Comparison of ENCODE assay signal across 27 cellular contexts in the genomic region with DNA sequence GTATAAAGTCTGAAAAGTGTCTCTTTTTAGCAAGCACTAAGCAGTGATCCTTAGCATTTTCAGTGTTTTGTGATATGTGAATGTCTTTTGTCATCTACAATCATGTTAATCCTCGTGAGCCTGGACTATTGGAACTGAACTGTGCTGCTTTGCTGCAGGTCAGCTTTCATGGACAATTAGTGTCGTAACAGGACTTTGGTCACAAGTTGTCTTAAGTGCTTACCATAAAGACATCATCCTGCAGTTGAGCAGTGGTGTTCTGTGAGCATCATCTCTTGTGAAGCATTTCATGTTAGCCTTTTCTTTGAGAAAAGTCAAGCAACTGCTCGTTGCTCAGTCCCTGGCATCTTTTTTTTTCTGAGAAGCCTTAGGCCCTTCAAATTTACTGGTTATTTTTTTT.
"Had no signal": no experiment of that assay in that cellular context is flagged by ENCODE, and none has a peak within 500 bp of the region (broad histone marks: within the 10 kb centered on the region; RNA-seq: fewer than 3 reads in every experiment).

No MANE protein-coding gene starts in this region.

- H3K27me3 ChIP-seq: body of pancreas, foreskin keratinocyte, upper lobe of right lung had no signal

- H3K27me3 Mint-ChIP-seq: activated CD4-positive, alpha-beta T cell treated with anti-CD3 and anti-CD28 coated beads, Interleukin-2, amount 10 ng/mL, durations not matched to agents 7 days and 5 days; activated CD8-positive, alpha-beta memory T cell treated with anti-CD3 and anti-CD28 coated beads, Interleukin-2, amount 10 ng/mL, durations not matched to agents 7 days and 5 days; activated CD8-positive, alpha-beta T cell treated with anti-CD3 and anti-CD28 coated beads for 36 hours; activated naive CD4-positive, alpha-beta T cell treated with anti-CD3 and anti-CD28 coated beads, Interleukin-2, amount 50 U/mL, for 24 hours; dendritic cell treated with granulocyte-macrophage colony-stimulating factor and Interleukin-4, amounts not matched to agents 40 ng/mL and 50 ng/mL, for 4 days had no signal

- H3K4me3 ChIP-seq: body of pancreas, upper lobe of right lung had no signal

- H3K9me3 Mint-ChIP-seq: activated CD4-positive, alpha-beta T cell treated with anti-CD3 and anti-CD28 coated beads, Interleukin-2, amount 10 ng/mL, durations not matched to agents 7 days and 5 days; activated CD8-positive, alpha-beta T cell treated with anti-CD3 and anti-CD28 coated beads for 36 hours; activated naive CD4-positive, alpha-beta T cell treated with anti-CD3 and anti-CD28 coated beads, Interleukin-2, amount 50 U/mL, for 24 hours; dendritic cell treated with granulocyte-macrophage colony-stimulating factor and Interleukin-4, amounts not matched to agents 40 ng/mL and 50 ng/mL, for 4 days; immature natural killer cell; mesothelial cell of epicardium; nephron had no signal

- H3K27ac Mint-ChIP-seq: activated CD4-positive, alpha-beta T cell treated with anti-CD3 and anti-CD28 coated beads, Interleukin-2, amount 10 ng/mL, durations not matched to agents 7 days and 5 days; activated CD8-positive, alpha-beta memory T cell treated with anti-CD3 and anti-CD28 coated beads, Interleukin-2, amount 10 ng/mL, durations not matched to agents 7 days and 5 days; activated CD8-positive, alpha-beta T cell treated with anti-CD3 and anti-CD28 coated beads for 36 hours; activated naive CD4-positive, alpha-beta T cell treated with anti-CD3 and anti-CD28 coated beads, Interleukin-2, amount 50 U/mL, for 24 hours; dendritic cell treated with granulocyte-macrophage colony-stimulating factor and Interleukin-4, amounts not matched to agents 40 ng/mL and 50 ng/mL, for 4 days; nephron had no signal

- H3K4me3 Mint-ChIP-seq: activated CD4-positive, alpha-beta T cell treated with anti-CD3 and anti-CD28 coated beads, Interleukin-2, amount 10 ng/mL, durations not matched to agents 7 days and 5 days; activated CD8-positive, alpha-beta memory T cell treated with anti-CD3 and anti-CD28 coated beads, Interleukin-2, amount 10 ng/mL, durations not matched to agents 7 days and 5 days; activated CD8-positive, alpha-beta T cell treated with anti-CD3 and anti-CD28 coated beads for 36 hours; activated naive CD4-positive, alpha-beta T cell treated with anti-CD3 and anti-CD28 coated beads, Interleukin-2, amount 50 U/mL, for 24 hours; dendritic cell treated with granulocyte-macrophage colony-stimulating factor and Interleukin-4, amounts not matched to agents 40 ng/mL and 50 ng/mL, for 4 days; immature natural killer cell; mesothelial cell of epicardium; nephron had no signal

- H3K4me1 ChIP-seq: body of pancreas, upper lobe of right lung had no signal

- DNase-seq: activated CD4-positive, alpha-beta T cell treated with anti-CD3 and anti-CD28 coated beads, Interleukin-2, amount 10 ng/mL, durations not matched to agents 7 days and 5 days; activated CD4-positive, CD25-positive, alpha-beta regulatory T cell treated with anti-CD3 and anti-CD28 coated beads, Interleukin-2, amount 50 U/mL, for 72 hours; activated CD8-positive, alpha-beta memory T cell treated with anti-CD3 and anti-CD28 coated beads, Interleukin-2, amount 10 ng/mL, durations not matched to agents 7 days and 5 days; activated CD8-positive, alpha-beta T cell treated with anti-CD3 and anti-CD28 coated beads for 36 hours; activated gamma-delta T cell treated with Interleukin-2 at 50 U/mL for 16 hours; activated T-cell treated with anti-CD3 and anti-CD28 coated beads for 4 hours; anterior cingulate cortex; body of pancreas; caudate nucleus; effector CD4-positive, alpha-beta T cell; erythroblast; foreskin keratinocyte; immature natural killer cell; left cardiac atrium; mammary epithelial cell; occipital lobe; posterior cingulate gyrus; stimulated activated CD4-positive, alpha-beta T cell treated with anti-CD3 and anti-CD28 coated beads, Interleukin-4, amount 100 ng/mL, for 24 hours; stimulated activated naive CD8-positive, alpha-beta T cell treated with anti-CD3 and anti-CD28 coated beads, Interleukin-15, Interleukin-2, amounts not matched to agents 100 U/mL and 50 U/mL, for 24 hours; T-helper 1 cell; upper lobe of right lung; WERI-Rb-1 had no signal

- H3K27ac ChIP-seq: body of pancreas, foreskin keratinocyte, upper lobe of right lung, WERI-Rb-1 had no signal

- FAIRE-seq: TTC549 had no signal

- H3K4me1 Mint-ChIP-seq: activated CD4-positive, alpha-beta T cell treated with anti-CD3 and anti-CD28 coated beads, Interleukin-2, amount 10 ng/mL, durations not matched to agents 7 days and 5 days; activated CD8-positive, alpha-beta memory T cell treated with anti-CD3 and anti-CD28 coated beads, Interleukin-2, amount 10 ng/mL, durations not matched to agents 7 days and 5 days; immature natural killer cell; mesothelial cell of epicardium; nephron had no signal

- ATAC-seq: activated CD8-positive, alpha-beta memory T cell treated with anti-CD3 and anti-CD28 coated beads, Interleukin-2, amount 10 ng/mL, durations not matched to agents 7 days and 5 days; activated CD8-positive, alpha-beta T cell treated with anti-CD3 and anti-CD28 coated beads for 36 hours; body of pancreas; foreskin keratinocyte; left cardiac atrium; stimulated activated naive CD8-positive, alpha-beta T cell treated with anti-CD3 and anti-CD28 coated beads, Interleukin-15, Interleukin-2, amounts not matched to agents 100 U/mL and 50 U/mL, for 24 hours had no signal

- H3K36me3 ChIP-seq: upper lobe of right lung, WERI-Rb-1 had no signal

- H3K9me3 ChIP-seq: body of pancreas, upper lobe of right lung had no signal
